Comparison of ENCODE assay signal across 8 cellular contexts in genomic region chr1:165631403-165632151, GRCh38. TPM values are rescaled to one million over a fixed set of nuclear protein-coding genes. Genes with fewer than 3 reads are reported as not detected.
DNase-seq lines count a peak whose midpoint lies in the region; ATAC-seq and TF ChIP-seq lines count a peak whose summit lies in the region.

No MANE protein-coding gene starts in this region.

- peak; percentile 29 for ATAC-seq in HG02852 (IDR thresholded peaks at IDR 0.05; ENCODE audit: unreplicated experiment)

- H3K9me3 ChIP-seq in esophagus (ENCODE audit: control insufficient read depth in 2 of 2, insufficient read depth in 1 of 2, low read depth in 1 of 2, low read length in 1 of 2) (no peaks in the 10 kb centered on the region), muscle layer of colon (ENCODE audit: low read length) (no peaks in the 10 kb centered on the region)

- H3K9ac ChIP-seq in muscle layer of colon (ENCODE audit: low read length), result peak overlapping the region; percentile 85

- WGBS in esophagus, 2 donors, result 0 to 1% methylated on average over 28 of the region's 28 CpGs

- TF ChIP-seq CTCF in GM12875 (IDR thresholded peaks at IDR 0.05; ENCODE audit: borderline replicate concordance, insufficient read depth, low read depth, low read length), result no peak

- DNase-seq in 8988T, result peak; percentile 28
- DNase-seq in NCI-H510A treated with DMSO at 0.1 percent for 48 hours (lab: John Stamatoyannopoulos, UW), result peak; percentile 49
- DNase-seq in activated CD8-positive, alpha-beta memory T cell treated with anti-CD3 and anti-CD28 coated beads for 48 hours (ENCODE audit: low read depth in 2 of 3, low spot score in 2 of 3), result peak; percentile 11 to 26 (median 16)
- DNase-seq in stromal cell of bone marrow (ENCODE audit: low read depth), result peak; percentile 81

- H3K4me1 ChIP-seq in esophagus (ENCODE audit: control insufficient read depth in 2 of 2, insufficient read depth in 2 of 2, low read length in 1 of 2) (no peaks in the 10 kb centered on the region), muscle layer of colon (ENCODE audit: insufficient read depth, low read length) (peaks cover 24% of the 10 kb centered on the region)

- H3K27ac ChIP-seq in esophagus (ENCODE audit: low read depth in 2 of 2, low read length in 1 of 2), result peak overlapping the region; percentile 85 to 96
- peak overlapping the region; percentile 94 for H3K27ac ChIP-seq in muscle layer of colon (ENCODE audit: low read depth, low read length)

- H3K36me3 ChIP-seq in esophagus (ENCODE audit: control insufficient read depth in 2 of 2, insufficient read depth in 2 of 2, low read length in 1 of 2) (no peaks in the 10 kb centered on the region), muscle layer of colon (ENCODE audit: insufficient read depth, low read length) (no peaks in the 10 kb centered on the region)

- H3K4me3 ChIP-seq in GM12875 (ENCODE audit: low read depth, low read length), result peak overlapping the region; percentile 87
- H3K4me3 ChIP-seq in esophagus (ENCODE audit: low read depth in 1 of 2, low read length in 2 of 2), result peak overlapping the region; percentile 64 to 87
- H3K4me3 ChIP-seq in muscle layer of colon (ENCODE audit: low read depth in 1 of 2, low read length in 2 of 2), result peak overlapping the region; percentile 90 to 95

- no peaks in the 10 kb centered on the region for H3K27me3 ChIP-seq in esophagus (ENCODE audit: control insufficient read depth in 1 of 2, insufficient read depth in 2 of 2, low read length in 2 of 2)
- no peaks in the 10 kb centered on the region for H3K27me3 ChIP-seq in muscle layer of colon (ENCODE audit: control insufficient read depth in 1 of 2, insufficient read depth in 2 of 2, low read length in 2 of 2)

RNA-seq across cellular contexts. Expression of gene MGST3, which starts 0.5 kb away (rescaled TPM):
- polyA plus RNA-seq in esophagus, result 100 to 1,000 TPM; 100 to 148 TPM

Comparison
In these comparisons a context has a peak if more than half of its experiments do, and no peak if none do; other contexts are left out.
1. Peak in every context shown above with its lines: DNase-seq, ATAC-seq, H3K4me3 ChIP-seq and H3K27ac ChIP-seq.
2. DNase-seq: peak in every context shown above with its lines; median percentile 81 in stromal cell of bone marrow; 49 in NCI-H510A treated with DMSO at 0.1 percent for 48 hours; 28 in 8988T; 16 in activated CD8-positive, alpha-beta memory T cell treated with anti-CD3 and anti-CD28 coated beads for 48 hours.